8 cellular contexts compared by ENCODE assay signal in the genomic region with DNA sequence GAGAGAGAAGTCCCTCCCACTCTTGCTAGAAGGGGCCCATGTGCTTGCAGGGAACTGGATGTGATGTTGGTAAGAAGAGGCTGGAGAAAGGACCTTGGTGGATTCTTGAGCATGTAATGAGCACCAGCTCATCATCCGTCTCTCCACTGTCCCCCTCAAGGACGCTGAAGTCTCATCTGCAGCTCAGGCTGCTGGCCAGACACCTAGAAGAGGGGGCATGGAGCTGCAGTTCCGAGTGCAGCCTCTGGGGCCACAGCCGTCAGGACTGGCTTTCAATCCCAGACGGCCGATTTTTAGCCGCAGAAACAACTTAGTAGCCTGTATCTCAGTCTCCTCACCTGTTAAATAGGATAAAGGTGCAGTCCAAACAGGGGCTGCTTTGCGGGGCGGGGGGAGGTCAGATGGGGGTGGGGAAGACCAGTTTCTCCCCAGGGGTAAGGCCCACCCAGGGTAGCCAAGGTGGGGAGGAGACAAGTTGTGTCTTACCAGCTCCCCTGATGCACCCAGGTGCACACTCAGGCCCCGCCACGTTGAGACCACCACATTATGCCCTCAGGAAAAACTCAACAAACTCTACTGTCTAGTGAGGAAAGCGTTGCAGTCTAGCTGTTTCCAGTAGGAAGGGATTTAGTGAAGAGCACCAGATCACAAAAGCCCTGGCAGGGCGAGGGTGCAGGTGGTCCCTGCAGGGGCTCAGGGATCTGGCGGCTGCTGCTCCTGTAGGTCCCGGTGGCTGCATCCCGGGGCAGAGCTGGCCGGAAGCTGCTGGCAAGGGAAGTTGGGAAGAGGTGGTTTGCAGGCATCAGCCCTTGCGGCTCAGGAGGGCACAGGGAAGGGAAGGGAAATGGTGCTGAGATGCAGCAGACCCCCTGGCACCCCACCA. TPM values are rescaled to one million over a fixed set of nuclear protein-coding genes. Genes with fewer than 3 reads are reported as not detected.
DNase-seq lines count a peak whose midpoint lies in the region; ATAC-seq, FAIRE-seq and TF ChIP-seq lines count a peak whose summit lies in the region.

No MANE protein-coding gene starts in this region.

- H3K4me1 ChIP-seq in HAP-1, result no peaks in the 10 kb centered on the region
- peaks cover 6 to 10% of the 10 kb centered on the region in 2 donors for H3K4me1 ChIP-seq in kidney (ENCODE audit: control insufficient read depth in 1 of 2, insufficient read depth in 1 of 2, low read depth in 1 of 2, low read length in 2 of 2)

- H3K36me3 Mint-ChIP-seq in CD4-positive, alpha-beta T cell (ENCODE audit: low read depth), result peaks cover 20% of the 10 kb centered on the region

- POLR2A ChIA-PET in CD4-positive, alpha-beta T cell (lab: Charles Lee), result interaction anchor here (0.7 to 3.8 kb wide), 27 partner anchors 8 to 303 kb away, joined by 3 to 25 read pairs (median 6); partner anchors contain the start of genes LDLRAP1, MAN1C1, MTFR1L and PAQR7

- TF ChIP-seq CTCF in CD4-positive, alpha-beta T cell (IDR thresholded peaks at IDR 0.05), result peak; percentile 73
- TF ChIP-seq CTCF in astrocyte of the spinal cord (IDR thresholded peaks at IDR 0.05; ENCODE audit: low read depth, low read length) (peak; percentile 91), kidney (IDR thresholded peaks at IDR 0.05; ENCODE audit: borderline replicate concordance, extremely low read depth, insufficient read depth) (peak; percentile 57)

- H3K27me3 Mint-ChIP-seq in CD4-positive, alpha-beta T cell, result no peaks in the 10 kb centered on the region

- H3K9me3 ChIP-seq in CD4-positive, alpha-beta T cell (ENCODE audit: control insufficient read depth, low read length), result no peaks in the 10 kb centered on the region
- no peaks in the 10 kb centered on the region for H3K9me3 ChIP-seq in HAP-1
- H3K9me3 ChIP-seq in kidney (ENCODE audit: control insufficient read depth in 1 of 2, low read length in 2 of 2), result no peaks in the 10 kb centered on the region

- H3K4me3 Mint-ChIP-seq in CD4-positive, alpha-beta T cell, result no peak overlapping the region

- CTCF ChIA-PET in CD4-positive, alpha-beta T cell (lab: Charles Lee), result interaction anchor here (0.6 to 3.4 kb wide), 14 partner anchors 10 to 578 kb away, joined by 3 to 12 read pairs (median 4); no protein-coding TSS in a partner anchor

- no peaks in the 10 kb centered on the region for H3K27me3 ChIP-seq in CD4-positive, alpha-beta T cell (ENCODE audit: control insufficient read depth, insufficient read depth, low read length)
- H3K27me3 ChIP-seq in HAP-1 (ENCODE audit: low read depth), result no peaks in the 10 kb centered on the region

- H3K27ac Mint-ChIP-seq in CD4-positive, alpha-beta T cell, result peak overlapping the region; percentile 87

- intact Hi-C loops in CD4-positive, alpha-beta T cell (cut with DNase I, micrococcal nuclease), result loop anchor here in 1 of 2 experiments (5.0 kb wide), 1 partner anchor 36 kb away; no protein-coding TSS in a partner anchor
- intact Hi-C loops in kidney (cut with DNase I), result no loop called here

- no peaks in the 10 kb centered on the region for H3K36me3 ChIP-seq in HAP-1 (replicated peaks)
- H3K36me3 ChIP-seq in kidney (ENCODE audit: control insufficient read depth in 1 of 2, insufficient read depth in 2 of 2, low read length in 2 of 2), result no peaks in the 10 kb centered on the region

- no peak overlapping the region for H3K4me3 ChIP-seq in HAP-1
- no peak overlapping the region for H3K4me3 ChIP-seq in astrocyte of the spinal cord (ENCODE audit: low read depth, low read length)
- H3K4me3 ChIP-seq in kidney (ENCODE audit: low read length in 2 of 2), result no peak overlapping the region

- peak overlapping the region in 1 of 2 donors; percentile 26 for H3K9ac ChIP-seq in kidney (ENCODE audit: low read length in 2 of 2)

- peak overlapping the region; percentile 8 for H3K27ac ChIP-seq in CD4-positive, alpha-beta T cell (ENCODE audit: low read depth, low read length)
- H3K27ac ChIP-seq in kidney (ENCODE audit: low read depth in 2 of 2, low read length in 2 of 2), result peak overlapping the region in 1 of 2 donors; percentile 33

- FAIRE-seq in kidney (lab: Jason Lieb, UNC), result no peak

- no peaks in the 10 kb centered on the region for H3K9me3 Mint-ChIP-seq in CD4-positive, alpha-beta T cell

- in situ Hi-C loops in HAP-1 (cut with MboI; ENCODE audit: low sequenced_read_pairs), result no loop called here
- in situ Hi-C loops in astrocyte of the spinal cord (cut with HindIII; ENCODE audit: low sequenced_read_pairs), result no loop called here

- DNase-seq in CD4-positive, alpha-beta T cell, result peak in 9 of 10 experiments; percentile 31 to 62 (median 34)
- DNase-seq in HAP-1 (ENCODE audit: low spot score in 2 of 2) (peak; percentile 42 to 79), astrocyte of the spinal cord (ENCODE audit: low read depth, low spot score) (peak; percentile 47), kidney (peak; percentile 78), A172 (ENCODE audit: low spot score) (no peak)
- peak; percentile 15 for DNase-seq in stimulated activated CD8-positive, alpha-beta memory T cell treated with anti-CD3 and anti-CD28 coated beads, Interleukin-12 subunit alpha, Interleukin-12 subunit beta, amount 100 ng/mL, for 4 hours (ENCODE audit: low read depth)

- peaks cover 55% of the 10 kb centered on the region for H3K4me1 Mint-ChIP-seq in CD4-positive, alpha-beta T cell (ENCODE audit: low read depth)

- ATAC-seq in CD4-positive, alpha-beta T cell (ENCODE audit: poor library complexity), result peak; percentile 82
- peak; percentile 89 for ATAC-seq in SK-N-SH treated with all-trans-retinoic acid at 6 μM for 48 hours
- no peak for ATAC-seq in GM21526 (IDR thresholded peaks at IDR 0.05; ENCODE audit: low FRiP score, unreplicated experiment)

TF ChIP-seq in SK-N-SH treated with all-trans-retinoic acid at 6 μM for 48 hours, 23 proteins besides CTCF, POLR2A, EP300 and RAD21:
- no peak for TF ChIP-seq ZFP30 (CRISPR knock-in tag; IDR thresholded peaks at IDR 0.05)
- TF ChIP-seq CSDC2 (CRISPR knock-in tag; IDR thresholded peaks at IDR 0.05), result no peak
- no peak for TF ChIP-seq ISL1 (CRISPR knock-in tag; IDR thresholded peaks at IDR 0.05)
- TF ChIP-seq ZNF70 (CRISPR knock-in tag; IDR thresholded peaks at IDR 0.05), result no peak

RNA-seq across cellular contexts. Expression of gene LDLRAP1, which starts 29.5 kb away (rescaled TPM):
- total RNA-seq in CD4-positive, alpha-beta T cell, result 10 to 100 TPM; 70.5 to 73.5 TPM
- total RNA-seq in kidney, result 26.2 TPM
- polyA plus RNA-seq in kidney (ENCODE audit: insufficient read depth, low read depth, low replicate concordance), result 14.4 TPM
- 8.0 and 12.7 TPM in 2 replicates for total RNA-seq in A172 (2014; rRNA removed; shearing (Covaris generic))

RNA-seq across cellular contexts. Expression of gene MAN1C1, which starts 43.6 kb away (rescaled TPM):
- 10 to 100 TPM; 44.4 to 46.9 TPM for total RNA-seq in CD4-positive, alpha-beta T cell
- 31.7 TPM for total RNA-seq in kidney
- polyA plus RNA-seq in kidney (ENCODE audit: insufficient read depth, low read depth, low replicate concordance), result 65.5 TPM
- total RNA-seq in A172 (2014; rRNA removed; shearing (Covaris generic)), result 0.67 and 1.5 TPM in 2 replicates

Comparison
In these comparisons a context has a peak if more than half of its experiments do, and no peak if none do; other contexts are left out.
1. RNA of gene MAN1C1, which starts 43.6 kb away (total RNA-seq): 44.4 to 46.9 TPM in CD4-positive, alpha-beta T cell and 31.7 TPM in kidney (single experiment); 0.67 to 1.5 TPM in A172; every median in the first group is over 10 times any median in the second.
2. Peak in every context shown above with its lines, with median percentiles within 50 percentile points of each other: CTCF ChIP-seq.